In the genomic region with DNA sequence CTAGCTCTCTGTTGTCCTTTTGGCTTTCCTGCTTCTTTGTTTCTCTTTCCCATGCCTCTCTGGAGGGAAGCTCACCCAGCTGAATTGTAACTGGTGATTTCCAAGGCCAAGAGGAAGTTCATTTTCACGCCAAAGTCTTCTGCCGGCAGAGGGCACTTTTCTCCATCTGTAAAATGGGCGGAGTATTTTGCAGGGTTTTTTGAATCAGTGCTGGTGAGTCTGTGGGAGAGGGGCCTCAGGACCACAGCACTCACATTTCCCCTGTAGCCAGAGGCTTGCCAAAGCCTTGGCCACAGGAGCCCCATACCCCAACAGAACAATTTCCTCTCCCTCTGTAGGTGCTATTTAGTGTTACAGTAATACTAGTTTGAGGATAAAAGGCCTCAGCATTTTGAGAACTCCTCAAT, we compare ENCODE assay signal across 12 cellular contexts. TPM values are rescaled to one million over a fixed set of nuclear protein-coding genes. Genes with fewer than 3 reads are reported as not detected.
A peak's percentile ranks its signal among the peaks of the same experiment; 100 is the strongest.
DNase-seq lines count a peak whose midpoint lies in the region; ATAC-seq, FAIRE-seq and TF ChIP-seq lines count a peak whose summit lies in the region.
"Had no signal": no experiment of that assay in that cellular context is flagged by ENCODE, and none has a peak within 500 bp of the region (broad histone marks: within the 10 kb centered on the region; RNA-seq: fewer than 3 reads in every experiment).

No MANE protein-coding gene starts in this region.

- H3K36me3 ChIP-seq in GM23248 (ENCODE audit: low read depth), result no peaks in the 10 kb centered on the region
- H3K36me3 ChIP-seq: vagina had no signal

- H4K20me1 ChIP-seq in GM23248 (ENCODE audit: insufficient read depth), result no peaks in the 10 kb centered on the region

- H3F3A ChIP-seq in GM23248 (ENCODE audit: insufficient read depth), result peaks cover 5% of the 10 kb centered on the region; the same call in 1 of the 2 replicates

- ATAC-seq in foreskin keratinocyte (no peak), HG02852 (IDR thresholded peaks at IDR 0.05; ENCODE audit: unreplicated experiment) (no peak), GM21423 (IDR thresholded peaks at IDR 0.05; ENCODE audit: unreplicated experiment) (no peak)

- WGBS in GM23248 (ENCODE audit: low coverage in 1 of 2, low lambda C conversion rate in 2 of 2, missing lambda C conversion rate in 2 of 2), 2 experiments, result 72 to 78% methylated on average over 3 of the region's 3 CpGs

- FAIRE-seq in H54 (lab: Jason Lieb, UNC), result no peak
- FAIRE-seq: G401.6 had no signal

- no peak overlapping the region for H3K27ac ChIP-seq in GM23248
- H3K27ac ChIP-seq in foreskin keratinocyte, result no peak overlapping the region
- H3K27ac ChIP-seq: epithelial cell of prostate, SK-N-MC, vagina had no signal

- TF ChIP-seq CTCF in AG10803 (conservative IDR thresholded peaks at IDR 0.05; ENCODE audit: low read length) (0 out of 2 replicates have a peak, but pooled peaks have one; percentile 17), foreskin keratinocyte (conservative IDR thresholded peaks at IDR 0.05) (peak; percentile 52)

- H3K27me3 ChIP-seq in GM23248 (replicated peaks; ENCODE audit: insufficient read depth), result no peaks in the 10 kb centered on the region
- H3K27me3 ChIP-seq in foreskin keratinocyte, result no peaks in the 10 kb centered on the region
- H3K27me3 ChIP-seq: vagina had no signal

- no peaks in the 10 kb centered on the region for H3K79me2 ChIP-seq in GM23248 (ENCODE audit: insufficient read depth)

- no peaks in the 10 kb centered on the region for H3K9me3 ChIP-seq in GM23248 (ENCODE audit: low read depth)
- H3K9me3 ChIP-seq: vagina had no signal

- no peak for TF ChIP-seq POLR2A in H54 (IDR thresholded peaks at IDR 0.05; ENCODE audit: low read depth, low read length)

- H2AFZ ChIP-seq in GM23248, result peak overlapping the region; percentile 66; the same call in 1 of the 2 replicates

- H3K4me1 ChIP-seq in GM23248 (ENCODE audit: insufficient read depth) (peaks cover 12% of the 10 kb centered on the region), foreskin keratinocyte (peaks cover 5% of the 10 kb centered on the region)
- H3K4me1 ChIP-seq: vagina had no signal

- H3K9ac ChIP-seq in GM23248, result no peak overlapping the region

- in situ Hi-C loops in GM23248 (cut with MboI), result no loop called here

- H3K9me2 ChIP-seq in GM23248 (ENCODE audit: insufficient read depth), result no peaks in the 10 kb centered on the region

- DNase-seq in AG10803 (ENCODE audit: low read depth) (no peak), GM23248 (no peak), foreskin keratinocyte (no peak), COLO829 (ENCODE audit: low spot score) (no peak), H54 (ENCODE audit: insufficient read length, low spot score) (no peak)
- DNase-seq in activated CD4-positive, alpha-beta T cell treated with anti-CD3 and anti-CD28 coated beads for 48 hours, result peak; percentile 43

- H3K4me2 ChIP-seq in GM23248 (ENCODE audit: unreplicated experiment), result no peak overlapping the region

- H3K4me3 ChIP-seq in AG10803 (ENCODE audit: low read length), result no peak overlapping the region
- no peak overlapping the region for H3K4me3 ChIP-seq in GM23248
- H3K4me3 ChIP-seq: SK-N-MC, vagina had no signal

RNA-seq across cellular contexts. Expression of a gene that starts 42.3 kb away (rescaled TPM):
- 198 and 217 TPM in 2 replicates for total RNA-seq in GM23248 (2014; rRNA removed; shearing (Covaris generic))
- polyA plus RNA-seq in GM23248 (2016; fragmentation: Nextera tagmentation; extraction: Ambion mirVana) (209 and 215 TPM in 2 replicates), foreskin keratinocyte (78.7 and 93.5 TPM in 2 replicates)
- total RNA-seq in foreskin keratinocyte, result 246 and 255 TPM in 2 replicates

RNA-seq across cellular contexts. Expression of a gene that starts 53.1 kb away (rescaled TPM):
- total RNA-seq in GM23248 (2014; rRNA removed; shearing (Covaris generic)), result 72.8 and 78.8 TPM in 2 replicates
- polyA plus RNA-seq in GM23248 (2016; fragmentation: Nextera tagmentation; extraction: Ambion mirVana), result 89.8 and 101 TPM in 2 replicates
- 32.1 and 37.9 TPM in 2 replicates for total RNA-seq in foreskin keratinocyte
- 47.9 and 55.3 TPM in 2 replicates for polyA plus RNA-seq in foreskin keratinocyte
